16 cellular contexts compared by ENCODE assay signal in genomic region chr12:50536831-50537537, GRCh38. TPM values are rescaled to one million over a fixed set of nuclear protein-coding genes. Genes with fewer than 3 reads are reported as not detected.
A peak's percentile ranks its signal among the peaks of the same experiment; 100 is the strongest.
DNase-seq lines count a peak whose midpoint lies in the region; ATAC-seq and TF ChIP-seq lines count a peak whose summit lies in the region.
"Had no signal": no experiment of that assay in that cellular context is flagged by ENCODE, and none has a peak within 500 bp of the region (broad histone marks: within the 10 kb centered on the region; RNA-seq: fewer than 3 reads in every experiment).

No MANE protein-coding gene starts in this region.

- H3K4me2 ChIP-seq in HCT116 (ENCODE audit: low read length) = peak overlapping the region; percentile 71

- H3K36me3 ChIP-seq in ACC112 (ENCODE audit: insufficient read depth, low read length) = no peaks in the 10 kb centered on the region
- H3K36me3 ChIP-seq in HCT116 (ENCODE audit: control insufficient read depth in 1 of 2, insufficient read depth in 2 of 2, low read length in 2 of 2) = no peaks in the 10 kb centered on the region
- H3K36me3 ChIP-seq: ascending aorta, left ventricle myocardium inferior had no signal

- H3K9me3 ChIP-seq in HCT116 (ENCODE audit: control insufficient read depth in 1 of 2, insufficient read depth in 1 of 2, low read depth in 1 of 2, low read length in 2 of 2) = no peaks in the 10 kb centered on the region
- H3K9me3 ChIP-seq: ascending aorta, heart left ventricle, left ventricle myocardium inferior had no signal

- no peaks in the 10 kb centered on the region for H3K9me3 Mint-ChIP-seq in activated T-helper 1 cell treated with anti-CD3 and anti-CD28 coated beads, Interleukin-12 subunit alpha, Interleukin-12 subunit beta, Interleukin-2, Interleukin-4 antibody, amounts not matched to agents 30 ng/mL and 10 ng/mL and 1 ng/mL, durations not matched to agents 14 hours and 24 hours and 36 hours

- DNase-seq in HCT116 (ENCODE audit: low read depth, low spot score) (no peak), left colon (no peak), retina (no peak), iPS-NIHi11 (ENCODE audit: low spot score) (no peak), DMS114 treated with DMSO at 0.1 percent for 48 hours (lab: John Stamatoyannopoulos, UW; ENCODE audit: unreplicated experiment) (no peak)
- no peak for DNase-seq in activated T-helper 1 cell treated with anti-CD3 and anti-CD28 coated beads, Interleukin-12 subunit alpha, Interleukin-12 subunit beta, Interleukin-2, Interleukin-4 antibody, amounts not matched to agents 30 ng/mL and 10 ng/mL and 1 ng/mL, durations not matched to agents 14 hours and 24 hours and 36 hours (ENCODE audit: low spot score)
- DNase-seq: effector memory CD4-positive, alpha-beta T cell; heart left ventricle; left ventricle myocardium inferior; NCI-H524 treated with DMSO at 0.1 percent for 48 hours; nucleus accumbens; stimulated activated naive CD8-positive, alpha-beta T cell treated with anti-CD3 and anti-CD28 coated beads, Interleukin-15, Interleukin-2, amounts not matched to agents 100 U/mL and 50 U/mL, for 24 hours had no signal

- H2AFZ ChIP-seq in ACC112 (ENCODE audit: low read length, unreplicated experiment) = no peak overlapping the region
- no peak overlapping the region for H2AFZ ChIP-seq in HCT116 (ENCODE audit: low read depth, low read length, poor library complexity, severe bottlenecking)

- no peak for TF ChIP-seq RAD21 in HCT116 (IDR thresholded peaks at IDR 0.05; ENCODE audit: low read depth)

- H3K36me3 Mint-ChIP-seq in activated T-helper 1 cell treated with anti-CD3 and anti-CD28 coated beads, Interleukin-12 subunit alpha, Interleukin-12 subunit beta, Interleukin-2, Interleukin-4 antibody, amounts not matched to agents 30 ng/mL and 10 ng/mL and 1 ng/mL, durations not matched to agents 14 hours and 24 hours and 36 hours (ENCODE audit: low read depth) = peaks cover 12% of the 10 kb centered on the region

- peaks cover 45% of the 10 kb centered on the region for H3K4me1 ChIP-seq in ACC112 (ENCODE audit: control insufficient read depth, insufficient read depth, low read length, unreplicated experiment)
- H3K4me1 ChIP-seq in HCT116 (ENCODE audit: control insufficient read depth in 1 of 2, insufficient read depth in 2 of 2, low read length in 2 of 2) = peaks cover 66 to 84% of the 10 kb centered on the region in 2 experiments
- H3K4me1 ChIP-seq: ascending aorta had no signal

- H3K27ac ChIP-seq in ACC112 (ENCODE audit: low read depth, low read length) = peak overlapping the region; percentile 42
- H3K27ac ChIP-seq in HCT116 (ENCODE audit: low read depth, low read length) = no peak overlapping the region
- H3K27ac ChIP-seq: ascending aorta, left ventricle myocardium inferior, SK-N-MC had no signal

- H3K4me3 Mint-ChIP-seq in activated T-helper 1 cell treated with anti-CD3 and anti-CD28 coated beads, Interleukin-12 subunit alpha, Interleukin-12 subunit beta, Interleukin-2, Interleukin-4 antibody, amounts not matched to agents 30 ng/mL and 10 ng/mL and 1 ng/mL, durations not matched to agents 14 hours and 24 hours and 36 hours = no peak overlapping the region

- no peaks in the 10 kb centered on the region for H4K20me1 ChIP-seq in HCT116 (ENCODE audit: insufficient read depth)

- 0 out of 2 replicates have a peak overlapping the region, but pooled peaks have one; percentile 55 for H3K9ac ChIP-seq in HCT116 (ENCODE audit: low read length)

- no peaks in the 10 kb centered on the region for H3K9me2 ChIP-seq in HCT116 (ENCODE audit: insufficient read depth)

- RAD21 ChIA-PET in HCT116 (lab: Charles Lee; ENCODE audit: low non-redundant PET in 1 of 2, low total read pairs in 2 of 2, uncharacterized antibody in 2 of 2, unreplicated experiment in 2 of 2) = interaction anchor here in 1 of 2 experiments (0.6 kb wide), 1 partner anchor 138 kb away, joined by 5 read pairs; no protein-coding TSS in a partner anchor

- CTCF ChIA-PET in HCT116 (lab: Charles Lee) = interaction anchor here (0.7 to 1.3 kb wide), 2 partner anchors 101 to 796 kb away, joined by 3 read pairs; partner anchors contain the start of gene TMBIM6

- intact Hi-C loops in HCT116 (cut with micrococcal nuclease) (no loop called here), left colon (cut with DNase I, micrococcal nuclease) (no loop called here)
- intact Hi-C loops in activated T-helper 1 cell treated with anti-CD3 and anti-CD28 coated beads, Interleukin-12 subunit alpha, Interleukin-12 subunit beta, Interleukin-2, Interleukin-4 antibody, amounts not matched to agents 30 ng/mL and 10 ng/mL and 1 ng/mL, durations not matched to agents 14 hours and 24 hours and 36 hours (cut with micrococcal nuclease) = loop anchor here (10.0 kb wide), 1 partner anchor 292 kb away; no protein-coding TSS in a partner anchor

- H3K4me3 ChIP-seq in ACC112 (ENCODE audit: low read depth, low read length) (0 out of 2 replicates have a peak overlapping the region, but pooled peaks have one; percentile 46), HCT116 (replicated peaks in 1 of 2; ENCODE audit: low read depth in 1 of 2, low read length in 2 of 2) (peak overlapping the region in 1 of 2 experiments; percentile 41; a peak in 2 of 4 replicates)
- H3K4me3 ChIP-seq: ascending aorta, heart left ventricle, left ventricle myocardium inferior, SK-N-MC had no signal

- TF ChIP-seq CTCF in HCT116 (IDR thresholded peaks at IDR 0.05 in 2 of 3, conservative IDR thresholded peaks at IDR 0.05 in 1 of 3; ENCODE audit: borderline replicate concordance in 1 of 3, insufficient read depth in 1 of 3, low read depth in 2 of 3, low read length in 2 of 3) = no peak

- ATAC-seq in HCT116 = no peak
- peak; percentile 37 for ATAC-seq in left colon
- ATAC-seq in HG03095 (IDR thresholded peaks at IDR 0.05; ENCODE audit: unreplicated experiment) = no peak
- ATAC-seq: heart left ventricle had no signal

- H3K79me2 ChIP-seq in ACC112 (ENCODE audit: control insufficient read depth, insufficient read depth, low read length, unreplicated experiment) = peaks cover 14% of the 10 kb centered on the region
- H3K79me2 ChIP-seq in HCT116 (ENCODE audit: insufficient read depth, low read length) = peaks cover 74% of the 10 kb centered on the region

- no TSS peak for BruUV-seq in HCT116 (replicated peaks; lab: Mats Ljungman, UMichigan)

- POLR2A ChIA-PET in HCT116 (lab: Charles Lee) = no interaction called here

- H3K27me3 ChIP-seq in ACC112 (ENCODE audit: insufficient read depth, low read length) (no peaks in the 10 kb centered on the region), HCT116 (ENCODE audit: insufficient read depth, low read length) (no peaks in the 10 kb centered on the region)
- H3K27me3 ChIP-seq: ascending aorta, heart left ventricle had no signal

- H3K4me1 Mint-ChIP-seq in activated T-helper 1 cell treated with anti-CD3 and anti-CD28 coated beads, Interleukin-12 subunit alpha, Interleukin-12 subunit beta, Interleukin-2, Interleukin-4 antibody, amounts not matched to agents 30 ng/mL and 10 ng/mL and 1 ng/mL, durations not matched to agents 14 hours and 24 hours and 36 hours (ENCODE audit: low read depth) = peaks cover 14% of the 10 kb centered on the region

- peak overlapping the region; percentile 46 for H3K27ac Mint-ChIP-seq in activated T-helper 1 cell treated with anti-CD3 and anti-CD28 coated beads, Interleukin-12 subunit alpha, Interleukin-12 subunit beta, Interleukin-2, Interleukin-4 antibody, amounts not matched to agents 30 ng/mL and 10 ng/mL and 1 ng/mL, durations not matched to agents 14 hours and 24 hours and 36 hours

- no peaks in the 10 kb centered on the region for H3K27me3 Mint-ChIP-seq in activated T-helper 1 cell treated with anti-CD3 and anti-CD28 coated beads, Interleukin-12 subunit alpha, Interleukin-12 subunit beta, Interleukin-2, Interleukin-4 antibody, amounts not matched to agents 30 ng/mL and 10 ng/mL and 1 ng/mL, durations not matched to agents 14 hours and 24 hours and 36 hours (ENCODE audit: insufficient read depth)

- TF ChIP-seq POLR2A in HCT116 (IDR thresholded peaks at IDR 0.05; ENCODE audit: borderline replicate concordance, extremely low read depth, insufficient read depth, insufficient read length) = no peak

TF ChIP-seq in HCT116, 20 proteins besides CTCF, POLR2A, EP300 and RAD21 (continues in another document):
- TF ChIP-seq EGR1 (IDR thresholded peaks at IDR 0.05; ENCODE audit: low read depth) (no peak), EZH2phosphoT487 (IDR thresholded peaks at IDR 0.05; ENCODE audit: borderline replicate concordance) (no peak), SRF (IDR thresholded peaks at IDR 0.05; ENCODE audit: low read depth) (no peak), EZH2 (IDR thresholded peaks at IDR 0.05) (no peak), YY1 (IDR thresholded peaks at IDR 0.05; ENCODE audit: extremely low read depth, insufficient replicate concordance, low read depth, low read length) (no peak), CBX3 (IDR thresholded peaks at IDR 0.05; ENCODE audit: low read depth) (no peak), CEBPB (IDR thresholded peaks at IDR 0.05; ENCODE audit: low read depth) (no peak), ZNF274 (IDR thresholded peaks at IDR 0.05; ENCODE audit: low read depth, low read length) (no peak), SP1 (IDR thresholded peaks at IDR 0.05; ENCODE audit: low read depth) (no peak), FOSL1 (IDR thresholded peaks at IDR 0.05; ENCODE audit: low read depth) (no peak), ZFX (IDR thresholded peaks at IDR 0.05) (no peak), JUND (IDR thresholded peaks at IDR 0.05) (no peak), ZBTB33 (IDR thresholded peaks at IDR 0.05; ENCODE audit: extremely low read depth, insufficient replicate concordance, low read length) (no peak)

RNA-seq across cellular contexts. Expression of gene DIP2B, which starts 32.2 kb away (rescaled TPM):
- total RNA-seq in HCT116 (2021; ENCODE audit: unreplicated experiment) = 32.3 TPM
- 15.7 and 16.5 TPM in 2 replicates for polyA plus RNA-seq in HCT116 (2012)
- total RNA-seq in activated T-helper 1 cell treated with anti-CD3 and anti-CD28 coated beads, Interleukin-12 subunit alpha, Interleukin-12 subunit beta, Interleukin-2, Interleukin-4 antibody, amounts not matched to agents 30 ng/mL and 10 ng/mL and 1 ng/mL, durations not matched to agents 14 hours and 24 hours and 36 hours = 26.7 and 27.6 TPM in 2 replicates
- 10 to 100 TPM; 33.5 to 37.7 TPM for total RNA-seq in left colon
